19 cellular contexts compared by ENCODE assay signal in the genomic region with DNA sequence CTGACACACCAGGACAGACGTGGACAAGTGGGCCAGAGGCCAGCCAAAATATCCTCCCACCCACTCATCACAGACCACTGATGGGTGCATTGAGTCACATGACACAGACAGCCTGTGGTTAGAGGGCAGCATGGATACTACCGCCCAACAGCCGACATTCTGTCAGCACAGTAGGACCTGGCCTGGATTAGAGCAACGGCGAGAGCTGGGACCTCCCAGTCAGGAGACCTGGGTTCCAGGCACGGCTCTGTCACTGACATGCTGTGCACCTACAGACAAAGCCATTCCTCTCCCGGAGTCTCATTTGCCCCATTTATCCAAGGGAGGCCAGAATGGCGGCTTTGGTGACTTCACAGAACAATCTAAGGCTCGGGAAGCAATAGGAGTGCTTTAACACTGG. TPM values are rescaled to one million over a fixed set of nuclear protein-coding genes. Genes with fewer than 3 reads are reported as not detected.
DNase-seq lines count a peak whose midpoint lies in the region; ATAC-seq and TF ChIP-seq lines count a peak whose summit lies in the region.
"Had no signal": no experiment of that assay in that cellular context is flagged by ENCODE, and none has a peak within 500 bp of the region (broad histone marks: within the 10 kb centered on the region; RNA-seq: fewer than 3 reads in every experiment).

No MANE protein-coding gene starts in this region.

- DNase-seq in Right ventricle myocardium superior (peak; percentile 13), right atrium auricular region (ENCODE audit: low spot score) (no peak), hepatocyte (ENCODE audit: low spot score) (peak; percentile 2), suprapubic skin (ENCODE audit: low spot score in 2 of 2) (peak; percentile 34 to 78), NAMALWA (ENCODE audit: low spot score) (no peak)
- no peak for DNase-seq in activated naive CD8-positive, alpha-beta T cell treated with anti-CD3 and anti-CD28 coated beads, Interleukin-2, amount 50 U/mL, for 24 hours
- DNase-seq: DND-41, GM23248, NCI-H1105 treated with DMSO at 0.1 percent for 48 hours, NCI-H1694, NCI-H2081 treated with DMSO at 0.1 percent for 48 hours, NCI-H2227 treated with DMSO at 0.1 percent for 48 hours, NCI-H510A treated with DMSO at 0.1 percent for 48 hours, NCI-H774, OCI-M1 had no signal

- no peaks in the 10 kb centered on the region for H3K27me3 ChIP-seq in right atrium auricular region
- H3K27me3 ChIP-seq in hepatocyte = no peaks in the 10 kb centered on the region
- H3K27me3 ChIP-seq in suprapubic skin = no peaks in the 10 kb centered on the region

- H2AFZ ChIP-seq in hepatocyte = no peak overlapping the region
- H2AFZ ChIP-seq: GM23248 had no signal

- H3K4me3 ChIP-seq in right atrium auricular region (no peak overlapping the region), hepatocyte (no peak overlapping the region), suprapubic skin (no peak overlapping the region)
- H3K4me3 ChIP-seq: GM23248, HAP-1 had no signal

- H3K4me1 ChIP-seq in right atrium auricular region (no peaks in the 10 kb centered on the region), hepatocyte (ENCODE audit: insufficient read depth) (no peaks in the 10 kb centered on the region), suprapubic skin (no peaks in the 10 kb centered on the region)
- H3K4me1 ChIP-seq: HAP-1 had no signal

- H3K9me2 ChIP-seq in hepatocyte (replicated peaks; ENCODE audit: insufficient read depth) = no peaks in the 10 kb centered on the region

- TF ChIP-seq POLR2A in suprapubic skin (IDR thresholded peaks at IDR 0.05) = no peak
- TF ChIP-seq POLR2A in GM18505 (IDR thresholded peaks at IDR 0.05; ENCODE audit: borderline replicate concordance, extremely low read depth, insufficient read depth, insufficient read length) = no peak

- no peak for ATAC-seq in Right ventricle myocardium superior (ENCODE audit: poor library complexity)
- no peak for ATAC-seq in GM18505 (IDR thresholded peaks at IDR 0.05; ENCODE audit: unreplicated experiment)
- no peak for ATAC-seq in activated naive CD8-positive, alpha-beta T cell treated with anti-CD3 and anti-CD28 coated beads, Interleukin-2, amount 50 U/mL, for 24 hours

- no peaks in the 10 kb centered on the region for H3K9me3 ChIP-seq in right atrium auricular region
- no peaks in the 10 kb centered on the region for H3K9me3 ChIP-seq in hepatocyte (ENCODE audit: low read depth)
- no peaks in the 10 kb centered on the region for H3K9me3 ChIP-seq in suprapubic skin
- H3K9me3 ChIP-seq: HAP-1 had no signal

- no peak overlapping the region for H3K4me3 Mint-ChIP-seq in activated naive CD8-positive, alpha-beta T cell treated with anti-CD3 and anti-CD28 coated beads, Interleukin-2, amount 50 U/mL, for 24 hours

- intact Hi-C loops in Right ventricle myocardium superior (cut with DNase I) = no loop called here

- TF ChIP-seq CTCF in right atrium auricular region (IDR thresholded peaks at IDR 0.05) (no peak), hepatocyte (IDR thresholded peaks at IDR 0.05; ENCODE audit: poor library complexity) (no peak), suprapubic skin (IDR thresholded peaks at IDR 0.05) (no peak)

- TF ChIP-seq EP300 in suprapubic skin (IDR thresholded peaks at IDR 0.05) = no peak

- H3K36me3 ChIP-seq in right atrium auricular region (peaks cover 97% of the 10 kb centered on the region), hepatocyte (replicated peaks; ENCODE audit: insufficient read depth, low read depth) (peaks cover 4% of the 10 kb centered on the region), suprapubic skin (peaks cover 95% of the 10 kb centered on the region)

- H3K27ac ChIP-seq in right atrium auricular region = no peak overlapping the region
- no peak overlapping the region for H3K27ac ChIP-seq in hepatocyte
- H3K27ac ChIP-seq in suprapubic skin = no peak overlapping the region
- H3K27ac ChIP-seq: GM23248 had no signal

- WGBS in hepatocyte (ENCODE audit: low lambda C conversion rate, missing lambda C conversion rate) = over 99% methylated on average over 9 of the region's 9 CpGs
- 82% methylated on average over 8 of the region's 9 CpGs for WGBS in suprapubic skin

- peaks cover 49% of the 10 kb centered on the region for H3K36me3 Mint-ChIP-seq in activated naive CD8-positive, alpha-beta T cell treated with anti-CD3 and anti-CD28 coated beads, Interleukin-2, amount 50 U/mL, for 24 hours (ENCODE audit: low read depth)

- no peaks in the 10 kb centered on the region for H4K20me1 ChIP-seq in hepatocyte (ENCODE audit: insufficient read depth, poor library complexity, severe bottlenecking)

- no peaks in the 10 kb centered on the region for H3K79me2 ChIP-seq in hepatocyte

- H3K4me2 ChIP-seq in hepatocyte = no peak overlapping the region

- H3K27me3 Mint-ChIP-seq in activated naive CD8-positive, alpha-beta T cell treated with anti-CD3 and anti-CD28 coated beads, Interleukin-2, amount 50 U/mL, for 24 hours = no peaks in the 10 kb centered on the region

- H3K9me3 Mint-ChIP-seq in activated naive CD8-positive, alpha-beta T cell treated with anti-CD3 and anti-CD28 coated beads, Interleukin-2, amount 50 U/mL, for 24 hours = no peaks in the 10 kb centered on the region

- peaks cover 5% of the 10 kb centered on the region for H3K4me1 Mint-ChIP-seq in activated naive CD8-positive, alpha-beta T cell treated with anti-CD3 and anti-CD28 coated beads, Interleukin-2, amount 50 U/mL, for 24 hours

- H3K27ac Mint-ChIP-seq in activated naive CD8-positive, alpha-beta T cell treated with anti-CD3 and anti-CD28 coated beads, Interleukin-2, amount 50 U/mL, for 24 hours = no peak overlapping the region

TF ChIP-seq in PFSK-1, 5 proteins besides CTCF, POLR2A, EP300 and RAD21:
- no peak for TF ChIP-seq FOXP2 (optimal IDR thresholded peaks at IDR 0.05; ENCODE audit: borderline replicate concordance, extremely low read depth, extremely low read length, insufficient read depth)
- TF ChIP-seq TAF1 (IDR thresholded peaks at IDR 0.05; ENCODE audit: borderline replicate concordance, insufficient read depth, low read length) = no peak
- no peak for TF ChIP-seq SIN3A (IDR thresholded peaks at IDR 0.05; ENCODE audit: borderline replicate concordance, insufficient read depth, low read length)
- TF ChIP-seq, protein P1, sequence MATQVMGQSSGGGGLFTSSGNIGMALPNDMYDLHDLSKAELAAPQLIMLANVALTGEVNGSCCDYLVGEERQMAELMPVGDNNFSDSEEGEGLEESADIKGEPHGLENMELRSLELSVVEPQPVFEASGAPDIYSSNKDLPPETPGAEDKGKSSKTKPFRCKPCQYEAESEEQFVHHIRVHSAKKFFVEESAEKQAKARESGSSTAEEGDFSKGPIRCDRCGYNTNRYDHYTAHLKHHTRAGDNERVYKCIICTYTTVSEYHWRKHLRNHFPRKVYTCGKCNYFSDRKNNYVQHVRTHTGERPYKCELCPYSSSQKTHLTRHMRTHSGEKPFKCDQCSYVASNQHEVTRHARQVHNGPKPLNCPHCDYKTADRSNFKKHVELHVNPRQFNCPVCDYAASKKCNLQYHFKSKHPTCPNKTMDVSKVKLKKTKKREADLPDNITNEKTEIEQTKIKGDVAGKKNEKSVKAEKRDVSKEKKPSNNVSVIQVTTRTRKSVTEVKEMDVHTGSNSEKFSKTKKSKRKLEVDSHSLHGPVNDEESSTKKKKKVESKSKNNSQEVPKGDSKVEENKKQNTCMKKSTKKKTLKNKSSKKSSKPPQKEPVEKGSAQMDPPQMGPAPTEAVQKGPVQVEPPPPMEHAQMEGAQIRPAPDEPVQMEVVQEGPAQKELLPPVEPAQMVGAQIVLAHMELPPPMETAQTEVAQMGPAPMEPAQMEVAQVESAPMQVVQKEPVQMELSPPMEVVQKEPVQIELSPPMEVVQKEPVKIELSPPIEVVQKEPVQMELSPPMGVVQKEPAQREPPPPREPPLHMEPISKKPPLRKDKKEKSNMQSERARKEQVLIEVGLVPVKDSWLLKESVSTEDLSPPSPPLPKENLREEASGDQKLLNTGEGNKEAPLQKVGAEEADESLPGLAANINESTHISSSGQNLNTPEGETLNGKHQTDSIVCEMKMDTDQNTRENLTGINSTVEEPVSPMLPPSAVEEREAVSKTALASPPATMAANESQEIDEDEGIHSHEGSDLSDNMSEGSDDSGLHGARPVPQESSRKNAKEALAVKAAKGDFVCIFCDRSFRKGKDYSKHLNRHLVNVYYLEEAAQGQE (IDR thresholded peaks at IDR 0.05; ENCODE audit: insufficient read depth in 1 of 2, low read depth in 2 of 2, low read length in 2 of 2) = no peak
- TF ChIP-seq POLR2AphosphoS5 (IDR thresholded peaks at IDR 0.05; ENCODE audit: low read depth, low read length) = 0 out of 2 replicates have a peak, but pooled peaks have one; percentile 4
TF ChIP-seq in PFSK-1: peak in this region for 1.

RNA-seq across cellular contexts. Expression of a gene that starts 8.0 kb away (rescaled TPM):
- total RNA-seq in Right ventricle myocardium superior (7.6 TPM), right atrium auricular region (10 to 100 TPM in 1 of 2 donors, 1 to 10 TPM in 1; 6.6 to 12.1 TPM), hepatocyte (10.8 and 14.9 TPM in 2 replicates), suprapubic skin (10 to 100 TPM; 25.8 to 62.6 (median 35.1) TPM)
- 20.5 TPM for polyA plus RNA-seq in PFSK-1 (2012; ENCODE audit: insufficient read length, low read depth)
- 12.6 and 23.7 TPM in 2 replicates for polyA plus RNA-seq in hepatocyte

RNA-seq across cellular contexts. Expression of a gene that starts 29.5 kb away (rescaled TPM):
- total RNA-seq in Right ventricle myocardium superior (21.8 TPM), right atrium auricular region (10 to 100 TPM; 21.1 to 39.8 TPM), hepatocyte (9.7 and 11.8 TPM in 2 replicates), suprapubic skin (10 to 100 TPM; 37.2 to 70.3 (median 42.4) TPM)
- polyA plus RNA-seq in PFSK-1 (2012; ENCODE audit: insufficient read length, low read depth) = 29.4 TPM
- polyA plus RNA-seq in hepatocyte = 26.0 and 32.4 TPM in 2 replicates

RNA-seq across cellular contexts. Expression of a gene that starts 44.7 kb away (rescaled TPM):
- total RNA-seq in Right ventricle myocardium superior = 0.48 TPM
- total RNA-seq in right atrium auricular region = 1 to 10 TPM in 1 of 2 donors, under 1 TPM in 1; 0.82 to 1.8 TPM
- polyA plus RNA-seq in PFSK-1 (2012; ENCODE audit: insufficient read length, low read depth) = not detected
- 1.3 and 2.6 TPM in 2 replicates for total RNA-seq in hepatocyte
- 4.8 and 7.7 TPM in 2 replicates for polyA plus RNA-seq in hepatocyte
- 1 to 10 TPM in 2 of 4 donors, under 1 TPM in 2; 0.30 to 1.9 (median 0.96) TPM for total RNA-seq in suprapubic skin
- total RNA-seq: GM23248 had no signal
- polyA plus RNA-seq: BJ had no signal

RNA-seq across cellular contexts. Expression of a gene that starts 52.1 kb away (rescaled TPM):
- total RNA-seq in Right ventricle myocardium superior (118 TPM), right atrium auricular region (100 to 1,000 TPM in 1 of 2 donors, 10 to 100 TPM in 1; 53.6 to 221 TPM), hepatocyte (144 and 176 TPM in 2 replicates), suprapubic skin (100 to 1,000 TPM in 1 of 4 donors, 10 to 100 TPM in 3; 49.2 to 138 (median 70.4) TPM)
- polyA plus RNA-seq in PFSK-1 (2012; ENCODE audit: insufficient read length, low read depth) = 8.6 TPM
- 623 and 823 TPM in 2 replicates for polyA plus RNA-seq in hepatocyte

Comparison
In these comparisons a context has a peak if more than half of its experiments do, and no peak if none do; other contexts are left out.
1. DNase-seq: peak in Right ventricle myocardium superior (single experiment), hepatocyte (single experiment) and suprapubic skin (2 of 2); none in right atrium auricular region (single experiment), NAMALWA (single experiment) and activated naive CD8-positive, alpha-beta T cell treated with anti-CD3 and anti-CD28 coated beads, Interleukin-2, amount 50 U/mL, for 24 hours (single experiment).